In genomic region chr14:94612580-94613554, GRCh38 we compare ENCODE assay signal across 1 cellular context.
TF ChIP-seq lines count a peak whose summit lies in the region.

No MANE protein-coding gene starts in this region.

TF ChIP-seq in HepG2, 621 proteins besides CTCF, POLR2A, EP300 and RAD21 (continued from another document and continues in another):
- TF ChIP-seq ZNF574 (CRISPR knock-in tag; IDR thresholded peaks at IDR 0.05) (no peak; the same call in none of the 2 replicates), ZNF138 (CRISPR knock-in tag; IDR thresholded peaks at IDR 0.05; ENCODE audit: low read depth) (no peak), ZNF570 (CRISPR knock-in tag; IDR thresholded peaks at IDR 0.05; ENCODE audit: borderline replicate concordance) (no peak), TAF15 (IDR thresholded peaks at IDR 0.05; ENCODE audit: low read depth, low read length, poor library complexity, severe bottlenecking) (no peak), ZNF687 (CRISPR knock-in tag; IDR thresholded peaks at IDR 0.05) (peak; percentile 76), YEATS4 (CRISPR knock-in tag; IDR thresholded peaks at IDR 0.05; ENCODE audit: borderline replicate concordance) (no peak), NR2F2 (IDR thresholded peaks at IDR 0.05; ENCODE audit: borderline replicate concordance, low read depth) (no peak), IKZF1 (IDR thresholded peaks at IDR 0.05) (no peak), CHD4 (IDR thresholded peaks at IDR 0.05; ENCODE audit: borderline replicate concordance, low read length) (no peak), TIGD3 (CRISPR knock-in tag; IDR thresholded peaks at IDR 0.05; ENCODE audit: borderline replicate concordance) (no peak), ZNF75D (CRISPR knock-in tag; IDR thresholded peaks at IDR 0.05; ENCODE audit: borderline replicate concordance) (no peak), ZBTB34 (CRISPR knock-in tag; IDR thresholded peaks at IDR 0.05) (0 out of 2 replicates have a peak, but pooled peaks have one; percentile 8), GLMP (CRISPR knock-in tag; IDR thresholded peaks at IDR 0.05; ENCODE audit: borderline replicate concordance) (no peak), PBX2 (CRISPR knock-in tag; IDR thresholded peaks at IDR 0.05) (no peak), PCBP1 (IDR thresholded peaks at IDR 0.05; ENCODE audit: borderline replicate concordance, low read depth, low read length) (peak; percentile 96), TBL1XR1 (IDR thresholded peaks at IDR 0.05; ENCODE audit: borderline replicate concordance, low read length, partially characterized antibody) (no peak), CC2D1A (CRISPR knock-in tag; IDR thresholded peaks at IDR 0.05) (no peak), CREBL2 (CRISPR knock-in tag; IDR thresholded peaks at IDR 0.05; ENCODE audit: borderline replicate concordance) (no peak), ARNT (IDR thresholded peaks at IDR 0.05) (no peak), ZNF281 (CRISPR knock-in tag; IDR thresholded peaks at IDR 0.05; ENCODE audit: borderline replicate concordance) (no peak), ZNF775 (CRISPR knock-in tag; IDR thresholded peaks at IDR 0.05; ENCODE audit: borderline replicate concordance) (no peak), HOMEZ (CRISPR knock-in tag; IDR thresholded peaks at IDR 0.05; ENCODE audit: low read depth) (no peak), STAT6 (CRISPR knock-in tag; IDR thresholded peaks at IDR 0.05; ENCODE audit: borderline replicate concordance) (no peak), ZNF577 (CRISPR knock-in tag; IDR thresholded peaks at IDR 0.05; ENCODE audit: borderline replicate concordance, low read depth) (no peak), RXRB (CRISPR knock-in tag; IDR thresholded peaks at IDR 0.05; ENCODE audit: borderline replicate concordance) (no peak), MXD1 (CRISPR knock-in tag; IDR thresholded peaks at IDR 0.05) (no peak), THAP11 (CRISPR knock-in tag; IDR thresholded peaks at IDR 0.05) (peak; percentile 9; the same call in 1 of the 2 replicates), HCFC1 (IDR thresholded peaks at IDR 0.05; ENCODE audit: low read depth, low read length) (no peak), MEIS2 (CRISPR knock-in tag; IDR thresholded peaks at IDR 0.05) (no peak), SMC3 (IDR thresholded peaks at IDR 0.05; ENCODE audit: low read length) (no peak), ZNF580 (CRISPR knock-in tag; IDR thresholded peaks at IDR 0.05; ENCODE audit: borderline replicate concordance, low read depth) (no peak)
